ENCODE assay signal across 8 cellular contexts in the genomic region with DNA sequence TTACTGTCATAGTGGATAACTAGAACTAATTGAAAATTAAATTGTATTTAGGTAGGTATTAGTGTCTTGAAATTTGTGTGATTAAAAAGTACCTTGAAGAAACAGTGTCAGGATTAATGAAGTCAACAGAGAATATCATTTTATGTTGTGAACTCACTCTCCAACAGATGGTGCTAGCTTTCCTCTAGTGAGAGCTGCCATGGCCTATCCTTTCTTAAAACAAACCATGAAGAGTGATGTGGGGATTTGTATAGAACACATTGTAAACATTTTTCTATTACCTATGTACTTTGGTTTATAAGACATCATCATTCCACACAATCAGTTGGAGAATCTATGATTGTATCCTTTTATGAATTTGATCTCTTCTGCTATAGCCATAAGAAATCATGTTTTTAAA. TPM values are rescaled to one million over a fixed set of nuclear protein-coding genes. Genes with fewer than 3 reads are reported as not detected.
A peak's percentile ranks its signal among the peaks of the same experiment; 100 is the strongest.
DNase-seq lines count a peak whose midpoint lies in the region; ATAC-seq and TF ChIP-seq lines count a peak whose summit lies in the region.

No MANE protein-coding gene starts in this region.

- TF ChIP-seq CTCF in activated CD8-positive, alpha-beta T cell treated with anti-CD3 and anti-CD28 coated beads for 36 hours (IDR thresholded peaks at IDR 0.05) = peak; percentile 40
- peak; percentile 73 for TF ChIP-seq CTCF in OCI-LY1 (IDR thresholded peaks at IDR 0.05; ENCODE audit: low read length)

- H3K36me3 ChIP-seq in OCI-LY1 (ENCODE audit: insufficient read depth, low read length) = no peaks in the 10 kb centered on the region; the same call in 1 of the 2 replicates

- no peak overlapping the region for H3K27ac Mint-ChIP-seq in activated CD8-positive, alpha-beta T cell treated with anti-CD3 and anti-CD28 coated beads for 36 hours
- no peak overlapping the region for H3K27ac Mint-ChIP-seq in activated CD8-positive, alpha-beta T cell treated with anti-CD3 and anti-CD28 coated beads, Interleukin-2, amount 10 ng/mL, durations not matched to agents 7 days and 5 days
- H3K27ac Mint-ChIP-seq in naive B cell = no peak overlapping the region

- H3K4me1 ChIP-seq in OCI-LY1 (ENCODE audit: insufficient read depth, low read length, severe bottlenecking) = no peaks in the 10 kb centered on the region

- H3K4me1 Mint-ChIP-seq in activated CD8-positive, alpha-beta T cell treated with anti-CD3 and anti-CD28 coated beads for 36 hours (ENCODE audit: low read depth) = no peaks in the 10 kb centered on the region
- peaks cover 2% of the 10 kb centered on the region for H3K4me1 Mint-ChIP-seq in activated CD8-positive, alpha-beta T cell treated with anti-CD3 and anti-CD28 coated beads, Interleukin-2, amount 10 ng/mL, durations not matched to agents 7 days and 5 days (ENCODE audit: low read depth)
- peaks cover 0 to 6% (median 0%) of the 10 kb centered on the region in 3 donors for H3K4me1 Mint-ChIP-seq in naive B cell

- H3K9me2 ChIP-seq in OCI-LY1 (ENCODE audit: low read depth, low read length) = no peaks in the 10 kb centered on the region

- H3K9me3 ChIP-seq in OCI-LY1 (ENCODE audit: low read length) = no peaks in the 10 kb centered on the region

- H3K9ac ChIP-seq in OCI-LY1 (ENCODE audit: low read length) = no peak overlapping the region

- peaks cover 3% of the 10 kb centered on the region for H3K27me3 Mint-ChIP-seq in activated CD8-positive, alpha-beta T cell treated with anti-CD3 and anti-CD28 coated beads for 36 hours
- peaks cover 17% of the 10 kb centered on the region for H3K27me3 Mint-ChIP-seq in activated CD8-positive, alpha-beta T cell treated with anti-CD3 and anti-CD28 coated beads, Interleukin-2, amount 10 ng/mL, durations not matched to agents 7 days and 5 days (ENCODE audit: low read depth)
- H3K27me3 Mint-ChIP-seq in naive B cell = no peaks in the 10 kb centered on the region

- no peak overlapping the region for H3K4me2 ChIP-seq in OCI-LY1 (ENCODE audit: low read length)

- no peaks in the 10 kb centered on the region for H4K20me1 ChIP-seq in OCI-LY1 (ENCODE audit: insufficient read depth, low read length)

- CTCF ChIA-PET in activated CD8-positive, alpha-beta T cell treated with anti-CD3 and anti-CD28 coated beads for 36 hours (lab: Charles Lee) = interaction anchor here (0.6 to 2.5 kb wide), 9 partner anchors 9 to 253 kb away, joined by 3 to 8 read pairs (median 3); no protein-coding TSS in a partner anchor
- CTCF ChIA-PET in activated CD8-positive, alpha-beta T cell treated with anti-CD3 and anti-CD28 coated beads, Interleukin-2, amount 10 ng/mL, durations not matched to agents 7 days and 5 days (lab: Charles Lee) = interaction anchor here (1.2 to 2.8 kb wide), 7 partner anchors 11 to 249 kb away, joined by 3 to 13 read pairs (median 4); a partner anchor contains a TSS

- DNase-seq in activated CD8-positive, alpha-beta T cell treated with anti-CD3 and anti-CD28 coated beads for 36 hours = no peak
- no peak for DNase-seq in activated CD8-positive, alpha-beta T cell treated with anti-CD3 and anti-CD28 coated beads, Interleukin-2, amount 10 ng/mL, durations not matched to agents 7 days and 5 days
- peak; percentile 5 for DNase-seq in ecto neural progenitor cell (ENCODE audit: low spot score)
- peak; percentile 8 for DNase-seq in naive B cell

- no peaks in the 10 kb centered on the region for H3K27me3 ChIP-seq in OCI-LY1 (ENCODE audit: insufficient read depth, low read length)

- no peaks in the 10 kb centered on the region for H3K79me2 ChIP-seq in OCI-LY1 (ENCODE audit: insufficient read depth, low read length)

- intact Hi-C loops in activated CD8-positive, alpha-beta T cell treated with anti-CD3 and anti-CD28 coated beads for 36 hours (cut with micrococcal nuclease) = no loop called here

- no peaks in the 10 kb centered on the region for H3F3A ChIP-seq in OCI-LY1 (ENCODE audit: insufficient read depth, low read length)

- H3K9me3 Mint-ChIP-seq in activated CD8-positive, alpha-beta T cell treated with anti-CD3 and anti-CD28 coated beads for 36 hours = no peaks in the 10 kb centered on the region
- H3K9me3 Mint-ChIP-seq in activated CD8-positive, alpha-beta T cell treated with anti-CD3 and anti-CD28 coated beads, Interleukin-2, amount 10 ng/mL, durations not matched to agents 7 days and 5 days (ENCODE audit: insufficient read depth) = peaks cover 3% of the 10 kb centered on the region
- H3K9me3 Mint-ChIP-seq in naive B cell = peaks cover 0 to 8% (median 6%) of the 10 kb centered on the region in 7 donors

- H2AFZ ChIP-seq in OCI-LY1 (ENCODE audit: low read length) = no peak overlapping the region

- peak; percentile 60 for ATAC-seq in activated CD8-positive, alpha-beta T cell treated with anti-CD3 and anti-CD28 coated beads for 36 hours
- ATAC-seq in activated CD8-positive, alpha-beta T cell treated with anti-CD3 and anti-CD28 coated beads, Interleukin-2, amount 10 ng/mL, durations not matched to agents 7 days and 5 days = no peak
- ATAC-seq in HG02678 (IDR thresholded peaks at IDR 0.05; ENCODE audit: unreplicated experiment) (peak; percentile 64), naive B cell (ENCODE audit: low read depth in 2 of 2) (peak; percentile 46 to 65), HG03460 (IDR thresholded peaks at IDR 0.05; ENCODE audit: unreplicated experiment) (no peak), HG03097 (IDR thresholded peaks at IDR 0.05; ENCODE audit: low FRiP score, unreplicated experiment) (no peak)

- H3K4me3 ChIP-seq in OCI-LY1 (ENCODE audit: low read depth, low read length, poor library complexity, severe bottlenecking) = no peak overlapping the region

- POLR2A ChIA-PET in activated CD8-positive, alpha-beta T cell treated with anti-CD3 and anti-CD28 coated beads for 36 hours (lab: Charles Lee) = no interaction called here
- POLR2A ChIA-PET in activated CD8-positive, alpha-beta T cell treated with anti-CD3 and anti-CD28 coated beads, Interleukin-2, amount 10 ng/mL, durations not matched to agents 7 days and 5 days (lab: Charles Lee) = no interaction called here

- no peak overlapping the region for H3K4me3 Mint-ChIP-seq in activated CD8-positive, alpha-beta T cell treated with anti-CD3 and anti-CD28 coated beads for 36 hours
- no peak overlapping the region for H3K4me3 Mint-ChIP-seq in activated CD8-positive, alpha-beta T cell treated with anti-CD3 and anti-CD28 coated beads, Interleukin-2, amount 10 ng/mL, durations not matched to agents 7 days and 5 days
- H3K4me3 Mint-ChIP-seq in naive B cell = no peak overlapping the region

- no peaks in the 10 kb centered on the region for H3K36me3 Mint-ChIP-seq in activated CD8-positive, alpha-beta T cell treated with anti-CD3 and anti-CD28 coated beads for 36 hours (ENCODE audit: low read depth)
- H3K36me3 Mint-ChIP-seq in activated CD8-positive, alpha-beta T cell treated with anti-CD3 and anti-CD28 coated beads, Interleukin-2, amount 10 ng/mL, durations not matched to agents 7 days and 5 days (ENCODE audit: low read depth) = no peaks in the 10 kb centered on the region
- H3K36me3 Mint-ChIP-seq in naive B cell = peaks cover 0 to 7% of the 10 kb centered on the region in 2 donors

- H3K27ac ChIP-seq in OCI-LY1 (ENCODE audit: low read depth, low read length, poor library complexity, severe bottlenecking) = no peak overlapping the region

RNA-seq across cellular contexts. Expression of a gene that starts 4.8 kb away (rescaled TPM):
- total RNA-seq in activated CD8-positive, alpha-beta T cell treated with anti-CD3 and anti-CD28 coated beads for 36 hours = 1 to 10 TPM in 1 of 2 experiments, under 1 TPM in 1; 0.83 to 1.1 TPM
- total RNA-seq in activated CD8-positive, alpha-beta T cell treated with anti-CD3 and anti-CD28 coated beads, Interleukin-2, amount 10 ng/mL, durations not matched to agents 7 days and 5 days = not detected
- under 1 TPM in 5 of 6 donors, not detected in 1; 0.06 to 0.92 (median 0.32) TPM for polyA plus RNA-seq in naive B cell (ENCODE audit: low read depth in 6 of 6)

RNA-seq across cellular contexts. Expression of a gene that starts 23.2 kb away (rescaled TPM):
- 10 to 100 TPM; 25.4 to 26.0 TPM for total RNA-seq in activated CD8-positive, alpha-beta T cell treated with anti-CD3 and anti-CD28 coated beads for 36 hours
- 10 to 100 TPM; 22.5 to 24.5 TPM for total RNA-seq in activated CD8-positive, alpha-beta T cell treated with anti-CD3 and anti-CD28 coated beads, Interleukin-2, amount 10 ng/mL, durations not matched to agents 7 days and 5 days
- polyA plus RNA-seq in naive B cell (ENCODE audit: low read depth in 6 of 6) = 10 to 100 TPM in 4 of 6 donors, 1 to 10 TPM in 2; 7.1 to 13.1 (median 11.0) TPM

RNA-seq across cellular contexts. Expression of a gene that starts 42.1 kb away (rescaled TPM):
- 100 to 1,000 TPM; 157 to 162 TPM for total RNA-seq in activated CD8-positive, alpha-beta T cell treated with anti-CD3 and anti-CD28 coated beads for 36 hours
- total RNA-seq in activated CD8-positive, alpha-beta T cell treated with anti-CD3 and anti-CD28 coated beads, Interleukin-2, amount 10 ng/mL, durations not matched to agents 7 days and 5 days = 10 to 100 TPM; 89.2 to 90.8 TPM
- 100 to 1,000 TPM; 421 to 964 (median 760) TPM for polyA plus RNA-seq in naive B cell (ENCODE audit: low read depth in 6 of 6)

Comparison
In these comparisons a context has a peak if more than half of its experiments do, and no peak if none do; other contexts are left out.
1. ATAC-seq: peak in activated CD8-positive, alpha-beta T cell treated with anti-CD3 and anti-CD28 coated beads for 36 hours (single experiment), HG02678 (single experiment) and naive B cell (2 of 2); none in activated CD8-positive, alpha-beta T cell treated with anti-CD3 and anti-CD28 coated beads, Interleukin-2, amount 10 ng/mL, durations not matched to agents 7 days and 5 days (single experiment), HG03460 (single experiment) and HG03097 (single experiment).
2. DNase-seq: peak in ecto neural progenitor cell (single experiment) and naive B cell (single experiment); none in activated CD8-positive, alpha-beta T cell treated with anti-CD3 and anti-CD28 coated beads for 36 hours (single experiment) and activated CD8-positive, alpha-beta T cell treated with anti-CD3 and anti-CD28 coated beads, Interleukin-2, amount 10 ng/mL, durations not matched to agents 7 days and 5 days (single experiment).